8 cellular contexts compared by ENCODE assay signal in genomic region chr19:39407644-39408391, GRCh38. TPM values are rescaled to one million over a fixed set of nuclear protein-coding genes. Genes with fewer than 3 reads are reported as not detected.
A peak's percentile ranks its signal among the peaks of the same experiment; 100 is the strongest.
DNase-seq lines count a peak whose midpoint lies in the region; ATAC-seq and TF ChIP-seq lines count a peak whose summit lies in the region.

No MANE protein-coding gene starts in this region.

- CTCF ChIA-PET in AG04449 (lab: Yijun Ruan, JAX), result interaction anchor here (0.8 to 4.3 kb wide), 3 partner anchors 10 to 33 kb away, joined by 3 to 49 read pairs (median 4); no protein-coding TSS in a partner anchor

- no peaks in the 10 kb centered on the region for H3K27me3 Mint-ChIP-seq in activated T-helper 1 cell treated with anti-CD3 and anti-CD28 coated beads, Interleukin-12 subunit alpha, Interleukin-12 subunit beta, Interleukin-2, Interleukin-4 antibody, amounts not matched to agents 30 ng/mL and 10 ng/mL and 1 ng/mL, durations not matched to agents 14 hours and 24 hours and 36 hours (ENCODE audit: insufficient read depth)
- H3K27me3 Mint-ChIP-seq in osteocyte (ENCODE audit: unreplicated experiment), result no peaks in the 10 kb centered on the region

- H3K4me2 ChIP-seq in KMS-11, result peak overlapping the region; percentile 71

- H3K4me1 ChIP-seq in KMS-11 (ENCODE audit: low read depth, poor library complexity, severe bottlenecking), result peaks cover 57% of the 10 kb centered on the region

- peaks cover 24% of the 10 kb centered on the region for H3K79me2 ChIP-seq in KMS-11 (ENCODE audit: insufficient read depth, low read depth)

- H3K27ac ChIP-seq in KMS-11, result peak overlapping the region; percentile 61

- POLR2A ChIA-PET in AG04449 (lab: Yijun Ruan, JAX), result interaction anchor here (0.6 to 3.1 kb wide), 6 partner anchors 10 to 112 kb away, joined by 3 to 24 read pairs (median 4); partner anchors contain the start of gene RPS16

- H3K4me3 ChIP-seq in AG04449 (ENCODE audit: low read depth, low read length) (peak overlapping the region; percentile 83), KMS-11 (IDR thresholded peaks at IDR 0.05; ENCODE audit: insufficient read depth, low read depth, low read length) (no peak overlapping the region), fibroblast of the aortic adventitia (ENCODE audit: low read depth, low read length) (peak overlapping the region; percentile 94)

- H3K27ac Mint-ChIP-seq in activated T-helper 1 cell treated with anti-CD3 and anti-CD28 coated beads, Interleukin-12 subunit alpha, Interleukin-12 subunit beta, Interleukin-2, Interleukin-4 antibody, amounts not matched to agents 30 ng/mL and 10 ng/mL and 1 ng/mL, durations not matched to agents 14 hours and 24 hours and 36 hours, result peak overlapping the region; percentile 93
- peak overlapping the region; percentile 95 for H3K27ac Mint-ChIP-seq in osteocyte (ENCODE audit: unreplicated experiment)

- peak overlapping the region; percentile 53 for H3K9ac ChIP-seq in KMS-11

- TF ChIP-seq CTCF in AG04449 (IDR thresholded peaks at IDR 0.05; ENCODE audit: insufficient read depth, low read length, missing control alignments) (no peak), KMS-11 (conservative IDR thresholded peaks at IDR 0.05; ENCODE audit: low read depth, low read length) (no peak), fibroblast of the aortic adventitia (IDR thresholded peaks at IDR 0.05; ENCODE audit: insufficient read depth, low read length) (no peak), osteocyte (IDR thresholded peaks at IDR 0.05) (no peak)

- no peak overlapping the region for H2AFZ ChIP-seq in KMS-11 (ENCODE audit: low read depth)

- no peaks in the 10 kb centered on the region for H3K27me3 ChIP-seq in KMS-11 (ENCODE audit: insufficient read depth, low read depth)

- H3K4me3 Mint-ChIP-seq in activated T-helper 1 cell treated with anti-CD3 and anti-CD28 coated beads, Interleukin-12 subunit alpha, Interleukin-12 subunit beta, Interleukin-2, Interleukin-4 antibody, amounts not matched to agents 30 ng/mL and 10 ng/mL and 1 ng/mL, durations not matched to agents 14 hours and 24 hours and 36 hours, result peak overlapping the region; percentile 96
- peak overlapping the region; percentile 92 for H3K4me3 Mint-ChIP-seq in osteocyte (ENCODE audit: unreplicated experiment)

- H3K36me3 Mint-ChIP-seq in activated T-helper 1 cell treated with anti-CD3 and anti-CD28 coated beads, Interleukin-12 subunit alpha, Interleukin-12 subunit beta, Interleukin-2, Interleukin-4 antibody, amounts not matched to agents 30 ng/mL and 10 ng/mL and 1 ng/mL, durations not matched to agents 14 hours and 24 hours and 36 hours (ENCODE audit: low read depth), result peaks cover 13% of the 10 kb centered on the region
- H3K36me3 Mint-ChIP-seq in osteocyte (ENCODE audit: unreplicated experiment), result peaks cover 13% of the 10 kb centered on the region

- intact Hi-C loops in activated T-helper 1 cell treated with anti-CD3 and anti-CD28 coated beads, Interleukin-12 subunit alpha, Interleukin-12 subunit beta, Interleukin-2, Interleukin-4 antibody, amounts not matched to agents 30 ng/mL and 10 ng/mL and 1 ng/mL, durations not matched to agents 14 hours and 24 hours and 36 hours (cut with micrococcal nuclease), result no loop called here

- no peaks in the 10 kb centered on the region for H3K9me3 Mint-ChIP-seq in activated T-helper 1 cell treated with anti-CD3 and anti-CD28 coated beads, Interleukin-12 subunit alpha, Interleukin-12 subunit beta, Interleukin-2, Interleukin-4 antibody, amounts not matched to agents 30 ng/mL and 10 ng/mL and 1 ng/mL, durations not matched to agents 14 hours and 24 hours and 36 hours
- H3K9me3 Mint-ChIP-seq in osteocyte (ENCODE audit: unreplicated experiment), result no peaks in the 10 kb centered on the region

- DNase-seq in AG04449 (ENCODE audit: low read depth, low spot score) (no peak), fibroblast of the aortic adventitia (ENCODE audit: low read depth) (peak; percentile 28), osteocyte (ENCODE audit: extremely low spot score, unreplicated experiment) (no peak), DMS114 treated with DMSO at 0.1 percent for 48 hours (lab: John Stamatoyannopoulos, UW; ENCODE audit: unreplicated experiment) (no peak), inferior parietal cortex (ENCODE audit: extremely low spot score) (no peak)
- peak; percentile 71 for DNase-seq in activated T-helper 1 cell treated with anti-CD3 and anti-CD28 coated beads, Interleukin-12 subunit alpha, Interleukin-12 subunit beta, Interleukin-2, Interleukin-4 antibody, amounts not matched to agents 30 ng/mL and 10 ng/mL and 1 ng/mL, durations not matched to agents 14 hours and 24 hours and 36 hours (ENCODE audit: low spot score)

- no peak for ATAC-seq in GM19467 (IDR thresholded peaks at IDR 0.05; ENCODE audit: unreplicated experiment)

- no peaks in the 10 kb centered on the region for H3K36me3 ChIP-seq in KMS-11 (ENCODE audit: insufficient read depth)

- peaks cover 53% of the 10 kb centered on the region for H3K4me1 Mint-ChIP-seq in activated T-helper 1 cell treated with anti-CD3 and anti-CD28 coated beads, Interleukin-12 subunit alpha, Interleukin-12 subunit beta, Interleukin-2, Interleukin-4 antibody, amounts not matched to agents 30 ng/mL and 10 ng/mL and 1 ng/mL, durations not matched to agents 14 hours and 24 hours and 36 hours (ENCODE audit: low read depth)
- H3K4me1 Mint-ChIP-seq in osteocyte (ENCODE audit: unreplicated experiment), result peaks cover 57% of the 10 kb centered on the region

- H4K20me1 ChIP-seq in KMS-11 (ENCODE audit: insufficient read depth), result no peaks in the 10 kb centered on the region

RNA-seq across cellular contexts. Expression of gene ZFP36, which starts 1.2 kb away (rescaled TPM):
- total RNA-seq in activated T-helper 1 cell treated with anti-CD3 and anti-CD28 coated beads, Interleukin-12 subunit alpha, Interleukin-12 subunit beta, Interleukin-2, Interleukin-4 antibody, amounts not matched to agents 30 ng/mL and 10 ng/mL and 1 ng/mL, durations not matched to agents 14 hours and 24 hours and 36 hours, result 31.2 and 32.0 TPM in 2 replicates
- total RNA-seq in fibroblast of the aortic adventitia (ENCODE audit: low replicate concordance), result 10.8 and 18.3 TPM in 2 replicates
- 81.5 and 105 TPM in 2 replicates for total RNA-seq in osteocyte

RNA-seq across cellular contexts. Expression of gene PLEKHG2, which starts 4.7 kb away (rescaled TPM):
- total RNA-seq in activated T-helper 1 cell treated with anti-CD3 and anti-CD28 coated beads, Interleukin-12 subunit alpha, Interleukin-12 subunit beta, Interleukin-2, Interleukin-4 antibody, amounts not matched to agents 30 ng/mL and 10 ng/mL and 1 ng/mL, durations not matched to agents 14 hours and 24 hours and 36 hours, result 43.9 and 47.3 TPM in 2 replicates
- total RNA-seq in fibroblast of the aortic adventitia (ENCODE audit: low replicate concordance) (14.1 and 29.1 TPM in 2 replicates), osteocyte (131 and 150 TPM in 2 replicates)

RNA-seq across cellular contexts. Expression of gene MED29, which starts 16.6 kb away (rescaled TPM):
- total RNA-seq in activated T-helper 1 cell treated with anti-CD3 and anti-CD28 coated beads, Interleukin-12 subunit alpha, Interleukin-12 subunit beta, Interleukin-2, Interleukin-4 antibody, amounts not matched to agents 30 ng/mL and 10 ng/mL and 1 ng/mL, durations not matched to agents 14 hours and 24 hours and 36 hours, result 37.5 and 45.8 TPM in 2 replicates
- total RNA-seq in fibroblast of the aortic adventitia (ENCODE audit: low replicate concordance), result 16.2 and 25.7 TPM in 2 replicates
- total RNA-seq in osteocyte, result 37.1 and 38.7 TPM in 2 replicates

RNA-seq across cellular contexts. Expression of gene PAF1, which starts 16.9 kb away (rescaled TPM):
- total RNA-seq in activated T-helper 1 cell treated with anti-CD3 and anti-CD28 coated beads, Interleukin-12 subunit alpha, Interleukin-12 subunit beta, Interleukin-2, Interleukin-4 antibody, amounts not matched to agents 30 ng/mL and 10 ng/mL and 1 ng/mL, durations not matched to agents 14 hours and 24 hours and 36 hours, result 54.8 and 57.3 TPM in 2 replicates
- 36.1 and 45.4 TPM in 2 replicates for total RNA-seq in fibroblast of the aortic adventitia (ENCODE audit: low replicate concordance)
- 45.6 and 45.9 TPM in 2 replicates for total RNA-seq in osteocyte

RNA-seq across cellular contexts. Expression of gene RPS16, which starts 27.9 kb away (rescaled TPM):
- 2,440 and 2,532 TPM in 2 replicates for total RNA-seq in activated T-helper 1 cell treated with anti-CD3 and anti-CD28 coated beads, Interleukin-12 subunit alpha, Interleukin-12 subunit beta, Interleukin-2, Interleukin-4 antibody, amounts not matched to agents 30 ng/mL and 10 ng/mL and 1 ng/mL, durations not matched to agents 14 hours and 24 hours and 36 hours
- total RNA-seq in fibroblast of the aortic adventitia (ENCODE audit: low replicate concordance) (23.5 and 148 TPM in 2 replicates), osteocyte (1,827 and 1,860 TPM in 2 replicates)

Comparison
In these comparisons a context has a peak if more than half of its experiments do, and no peak if none do; other contexts are left out.
1. DNase-seq: peak in activated T-helper 1 cell treated with anti-CD3 and anti-CD28 coated beads, Interleukin-12 subunit alpha, Interleukin-12 subunit beta, Interleukin-2, Interleukin-4 antibody, amounts not matched to agents 30 ng/mL and 10 ng/mL and 1 ng/mL, durations not matched to agents 14 hours and 24 hours and 36 hours (single experiment) and fibroblast of the aortic adventitia (single experiment); none in AG04449 (single experiment), osteocyte (single experiment), DMS114 treated with DMSO at 0.1 percent for 48 hours (single experiment) and inferior parietal cortex (single experiment).